1 cellular context compared by ENCODE assay signal in the genomic region with DNA sequence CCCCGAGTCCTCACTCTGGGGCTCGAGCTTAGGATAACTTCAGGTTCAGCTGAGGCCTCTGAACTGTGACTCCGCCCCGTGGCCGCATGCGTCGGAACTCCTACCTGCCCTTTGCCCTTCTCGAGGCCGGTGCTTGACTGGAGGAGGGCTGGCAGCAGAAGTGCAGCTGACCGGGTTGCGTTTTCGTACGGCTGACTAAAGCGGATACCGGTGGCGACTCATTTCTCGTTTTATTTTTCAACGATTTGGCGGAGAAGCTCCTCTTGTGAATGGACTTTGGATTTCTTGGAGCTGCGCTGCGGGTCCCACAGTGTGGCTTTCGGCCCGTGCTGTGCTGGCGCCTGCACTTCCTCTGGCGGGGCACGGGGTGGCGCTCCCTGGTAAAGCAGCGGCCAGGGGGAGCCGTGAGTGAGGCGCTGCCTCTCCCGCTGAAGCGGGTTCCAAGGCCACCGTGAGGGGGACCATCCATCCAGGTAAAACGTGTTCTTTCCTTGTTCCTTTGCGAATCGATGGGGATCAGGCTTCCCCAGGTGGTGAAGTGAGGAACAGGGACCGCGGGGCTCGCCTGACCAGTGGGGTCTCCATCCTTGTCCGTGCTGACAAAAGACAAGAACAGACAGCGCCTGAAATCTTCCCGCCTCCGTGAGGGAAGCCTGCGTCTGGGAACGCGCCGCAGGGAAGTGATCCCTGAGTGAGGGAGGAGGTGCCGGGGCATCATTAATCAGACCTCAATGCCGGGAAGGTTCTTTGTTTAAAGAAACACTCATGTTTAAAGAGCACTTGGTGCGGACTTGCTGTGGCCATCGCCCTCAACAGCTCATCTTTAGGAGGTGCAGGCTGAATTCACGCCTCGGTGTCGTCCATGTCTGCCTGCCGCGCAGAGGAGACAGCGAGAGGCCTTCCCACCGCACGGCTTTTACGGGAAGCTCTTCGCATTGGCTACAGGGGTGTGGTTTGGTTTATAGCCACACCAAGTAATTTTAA.
TF ChIP-seq lines count a peak whose summit lies in the region.

No MANE protein-coding gene starts in this region.

TF ChIP-seq in HepG2, 621 proteins besides CTCF, POLR2A, EP300 and RAD21 (continued from another document and continues in another):
- TF ChIP-seq, protein P1, sequence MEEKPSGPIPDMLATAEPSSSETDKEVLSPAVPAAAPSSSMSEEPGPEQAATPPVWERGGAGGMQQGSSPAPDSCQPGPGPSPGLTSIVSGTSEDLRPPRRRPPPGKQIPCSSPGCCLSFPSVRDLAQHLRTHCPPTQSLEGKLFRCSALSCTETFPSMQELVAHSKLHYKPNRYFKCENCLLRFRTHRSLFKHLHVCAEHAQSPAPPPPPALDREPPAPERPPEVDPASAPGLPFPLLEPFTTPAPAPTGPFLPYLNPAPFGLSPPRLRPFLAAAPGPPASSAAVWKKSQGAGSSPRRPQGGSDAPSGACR (CRISPR knock-in tag; IDR thresholded peaks at IDR 0.05): peak; percentile 97
- TF ChIP-seq NONO (IDR thresholded peaks at IDR 0.05): no peak
- peak; percentile 71 for TF ChIP-seq NONO (CRISPR knock-in tag; conservative IDR thresholded peaks at IDR 0.05)
- no peak for TF ChIP-seq AFF4 (CRISPR knock-in tag; IDR thresholded peaks at IDR 0.05)
- TF ChIP-seq NBN (conservative IDR thresholded peaks at IDR 0.05): no peak
- 0 out of 2 replicates have a peak, but pooled peaks have one; percentile 17 for TF ChIP-seq NFATC3 (CRISPR knock-in tag; IDR thresholded peaks at IDR 0.05)
- peak; percentile 61; the same call in 1 of the 2 replicates for TF ChIP-seq NR1H2 (CRISPR knock-in tag; IDR thresholded peaks at IDR 0.05; ENCODE audit: borderline replicate concordance, low read depth)
- 0 out of 2 replicates have a peak, but pooled peaks have one; percentile 21 for TF ChIP-seq ATF2 (CRISPR knock-in tag; IDR thresholded peaks at IDR 0.05)
- no peak for TF ChIP-seq FOXO4 (CRISPR knock-in tag; conservative IDR thresholded peaks at IDR 0.05)
- TF ChIP-seq PAWR (CRISPR knock-in tag; IDR thresholded peaks at IDR 0.05; ENCODE audit: borderline replicate concordance): 0 out of 2 replicates have a peak, but pooled peaks have one; percentile 68
- no peak for TF ChIP-seq ZBTB37 (CRISPR knock-in tag; IDR thresholded peaks at IDR 0.05)
- TF ChIP-seq ZNF576 (CRISPR knock-in tag; IDR thresholded peaks at IDR 0.05): peak; percentile 92; the same call in 1 of the 2 replicates
- TF ChIP-seq, protein P2, sequence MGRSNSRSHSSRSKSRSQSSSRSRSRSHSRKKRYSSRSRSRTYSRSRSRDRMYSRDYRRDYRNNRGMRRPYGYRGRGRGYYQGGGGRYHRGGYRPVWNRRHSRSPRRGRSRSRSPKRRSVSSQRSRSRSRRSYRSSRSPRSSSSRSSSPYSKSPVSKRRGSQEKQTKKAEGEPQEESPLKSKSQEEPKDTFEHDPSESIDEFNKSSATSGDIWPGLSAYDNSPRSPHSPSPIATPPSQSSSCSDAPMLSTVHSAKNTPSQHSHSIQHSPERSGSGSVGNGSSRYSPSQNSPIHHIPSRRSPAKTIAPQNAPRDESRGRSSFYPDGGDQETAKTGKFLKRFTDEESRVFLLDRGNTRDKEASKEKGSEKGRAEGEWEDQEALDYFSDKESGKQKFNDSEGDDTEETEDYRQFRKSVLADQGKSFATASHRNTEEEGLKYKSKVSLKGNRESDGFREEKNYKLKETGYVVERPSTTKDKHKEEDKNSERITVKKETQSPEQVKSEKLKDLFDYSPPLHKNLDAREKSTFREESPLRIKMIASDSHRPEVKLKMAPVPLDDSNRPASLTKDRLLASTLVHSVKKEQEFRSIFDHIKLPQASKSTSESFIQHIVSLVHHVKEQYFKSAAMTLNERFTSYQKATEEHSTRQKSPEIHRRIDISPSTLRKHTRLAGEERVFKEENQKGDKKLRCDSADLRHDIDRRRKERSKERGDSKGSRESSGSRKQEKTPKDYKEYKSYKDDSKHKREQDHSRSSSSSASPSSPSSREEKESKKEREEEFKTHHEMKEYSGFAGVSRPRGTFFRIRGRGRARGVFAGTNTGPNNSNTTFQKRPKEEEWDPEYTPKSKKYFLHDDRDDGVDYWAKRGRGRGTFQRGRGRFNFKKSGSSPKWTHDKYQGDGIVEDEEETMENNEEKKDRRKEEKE (IDR thresholded peaks at IDR 0.05): no peak
- TF ChIP-seq SP140L (CRISPR knock-in tag; IDR thresholded peaks at IDR 0.05; ENCODE audit: borderline replicate concordance): peak; percentile 17; the same call in 1 of the 2 replicates
- no peak for TF ChIP-seq REL (CRISPR knock-in tag; conservative IDR thresholded peaks at IDR 0.05)
- peak; percentile 54; the same call in 1 of the 2 replicates for TF ChIP-seq ZNF607 (CRISPR knock-in tag; IDR thresholded peaks at IDR 0.05; ENCODE audit: borderline replicate concordance)
- TF ChIP-seq ZBTB1 (CRISPR knock-in tag; IDR thresholded peaks at IDR 0.05; ENCODE audit: borderline replicate concordance): no peak
- no peak for TF ChIP-seq ZNF256 (CRISPR knock-in tag; conservative IDR thresholded peaks at IDR 0.05)
- 0 out of 2 replicates have a peak, but pooled peaks have one; percentile 59 for TF ChIP-seq ZNF572 (CRISPR knock-in tag; IDR thresholded peaks at IDR 0.05)
- TF ChIP-seq ZNF644 (CRISPR knock-in tag; IDR thresholded peaks at IDR 0.05; ENCODE audit: low read depth): no peak
- TF ChIP-seq HNRNPH1 (optimal IDR thresholded peaks at IDR 0.05; ENCODE audit: low read depth, low read length): no peak
- TF ChIP-seq GABPB1 (CRISPR knock-in tag; IDR thresholded peaks at IDR 0.05): peak; percentile 82; the same call in 1 of the 2 replicates
- TF ChIP-seq AGO2 (optimal IDR thresholded peaks at IDR 0.05; ENCODE audit: low read depth, low read length): peak; percentile 89
- no peak for TF ChIP-seq ZNF550 (CRISPR knock-in tag; IDR thresholded peaks at IDR 0.05; ENCODE audit: borderline replicate concordance)
- no peak; the same call in 1 of the 2 replicates for TF ChIP-seq ZNF143 (CRISPR knock-in tag; IDR thresholded peaks at IDR 0.05)
- no peak for TF ChIP-seq HMGA1 (CRISPR knock-in tag; conservative IDR thresholded peaks at IDR 0.05)
- TF ChIP-seq SAP130 (CRISPR knock-in tag; IDR thresholded peaks at IDR 0.05; ENCODE audit: low read depth): peak; percentile 81; the same call in 1 of the 2 replicates
- peak; percentile 32; the same call in 1 of the 2 replicates for TF ChIP-seq ZNF770 (CRISPR knock-in tag; IDR thresholded peaks at IDR 0.05)
- TF ChIP-seq, protein P3, sequence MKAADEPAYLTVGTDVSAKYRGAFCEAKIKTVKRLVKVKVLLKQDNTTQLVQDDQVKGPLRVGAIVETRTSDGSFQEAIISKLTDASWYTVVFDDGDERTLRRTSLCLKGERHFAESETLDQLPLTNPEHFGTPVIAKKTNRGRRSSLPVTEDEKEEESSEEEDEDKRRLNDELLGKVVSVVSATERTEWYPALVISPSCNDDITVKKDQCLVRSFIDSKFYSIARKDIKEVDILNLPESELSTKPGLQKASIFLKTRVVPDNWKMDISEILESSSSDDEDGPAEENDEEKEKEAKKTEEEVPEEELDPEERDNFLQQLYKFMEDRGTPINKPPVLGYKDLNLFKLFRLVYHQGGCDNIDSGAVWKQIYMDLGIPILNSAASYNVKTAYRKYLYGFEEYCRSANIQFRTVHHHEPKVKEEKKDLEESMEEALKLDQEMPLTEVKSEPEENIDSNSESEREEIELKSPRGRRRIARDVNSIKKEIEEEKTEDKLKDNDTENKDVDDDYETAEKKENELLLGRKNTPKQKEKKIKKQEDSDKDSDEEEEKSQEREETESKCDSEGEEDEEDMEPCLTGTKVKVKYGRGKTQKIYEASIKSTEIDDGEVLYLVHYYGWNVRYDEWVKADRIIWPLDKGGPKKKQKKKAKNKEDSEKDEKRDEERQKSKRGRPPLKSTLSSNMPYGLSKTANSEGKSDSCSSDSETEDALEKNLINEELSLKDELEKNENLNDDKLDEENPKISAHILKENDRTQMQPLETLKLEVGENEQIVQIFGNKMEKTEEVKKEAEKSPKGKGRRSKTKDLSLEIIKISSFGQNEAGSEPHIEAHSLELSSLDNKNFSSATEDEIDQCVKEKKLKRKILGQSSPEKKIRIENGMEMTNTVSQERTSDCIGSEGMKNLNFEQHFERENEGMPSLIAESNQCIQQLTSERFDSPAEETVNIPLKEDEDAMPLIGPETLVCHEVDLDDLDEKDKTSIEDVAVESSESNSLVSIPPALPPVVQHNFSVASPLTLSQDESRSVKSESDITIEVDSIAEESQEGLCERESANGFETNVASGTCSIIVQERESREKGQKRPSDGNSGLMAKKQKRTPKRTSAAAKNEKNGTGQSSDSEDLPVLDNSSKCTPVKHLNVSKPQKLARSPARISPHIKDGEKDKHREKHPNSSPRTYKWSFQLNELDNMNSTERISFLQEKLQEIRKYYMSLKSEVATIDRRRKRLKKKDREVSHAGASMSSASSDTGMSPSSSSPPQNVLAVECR (CRISPR knock-in tag; IDR thresholded peaks at IDR 0.05; ENCODE audit: borderline replicate concordance): peak; percentile 86
- no peak for TF ChIP-seq ELF4 (CRISPR knock-in tag; IDR thresholded peaks at IDR 0.05; ENCODE audit: borderline replicate concordance)
- TF ChIP-seq ETV6 (CRISPR knock-in tag; conservative IDR thresholded peaks at IDR 0.05): peak; percentile 64; the same call in 1 of the 2 replicates
- TF ChIP-seq ZNF549 (CRISPR knock-in tag; IDR thresholded peaks at IDR 0.05): no peak
